ENCODE assay signal across 8 cellular contexts in genomic region chr4:49147143-49147542, GRCh38.
DNase-seq lines count a peak whose midpoint lies in the region; ATAC-seq, FAIRE-seq and TF ChIP-seq lines count a peak whose summit lies in the region.
"Not testable (repeated sequence)": the region's sequence is repeated elsewhere in the genome, so short reads cannot be mapped to it uniquely, and the experiment has no call there.

No MANE protein-coding gene starts in this region.

- POLR2A ChIA-PET in K562 (lab: Yijun Ruan, JAX), result not testable (repeated sequence)

- WGBS in K562 (ENCODE audit: insufficient coverage, low coverage, missing lambda C conversion rate), result under 1% methylated on average over 6 of the region's 7 CpGs
- WGBS in right lobe of liver (ENCODE audit: insufficient coverage, low coverage, low lambda C conversion rate, missing lambda C conversion rate), result 35% methylated on average over 7 of the region's 7 CpGs
- WGBS in aorta, 2 donors, result 64 to 68% methylated on average over 7 of the region's 7 CpGs

- intact Hi-C loops in K562 (cut with micrococcal nuclease); right lobe of liver (cut with DNase I); aorta (cut with DNase I): not testable (repeated sequence)

- H2AFZ ChIP-seq in K562 (ENCODE audit: low read depth, low read length), result not testable (repeated sequence)

- not testable (repeated sequence) for H3K27ac ChIP-seq in K562 (ENCODE audit: extremely low read depth, low read depth, low read length); right lobe of liver; aorta (ENCODE audit: low read depth in 1 of 2, low read length in 2 of 2)

- FAIRE-seq in K562 (lab: Jason Lieb, UNC), result not testable (repeated sequence)

- not testable (repeated sequence) for TF ChIP-seq RAD21 in K562 (CRISPR knock-in tag; conservative IDR thresholded peaks at IDR 0.05 in 1 of 2, IDR thresholded peaks at IDR 0.05 in 1 of 2)

- CTCF ChIA-PET in K562 (lab: Yijun Ruan, JAX; ENCODE audit: low intra/inter-chr PET ratio), result not testable (repeated sequence)

- H4K20me1 ChIP-seq in K562 (replicated peaks; ENCODE audit: control insufficient read depth, insufficient read depth, low read length), result not testable (repeated sequence)

- H3K9ac ChIP-seq in K562 (ENCODE audit: insufficient read depth in 1 of 2, low read depth in 2 of 2, low read length in 2 of 2), result not testable (repeated sequence)

- not testable (repeated sequence) for H3K27me3 ChIP-seq in K562 (ENCODE audit: control insufficient read depth in 2 of 2, insufficient read depth in 2 of 2, low read length in 2 of 2); right lobe of liver; aorta (ENCODE audit: control insufficient read depth in 1 of 2, insufficient read depth in 2 of 2, low read length in 1 of 2)

- not testable (repeated sequence) for H3K9me1 ChIP-seq in K562 (ENCODE audit: control insufficient read depth, insufficient read depth, low read length)

- not testable (repeated sequence) for TF ChIP-seq POLR2A in K562 (conservative IDR thresholded peaks at IDR 0.05); right lobe of liver (IDR thresholded peaks at IDR 0.05)

- H3K36me3 ChIP-seq in K562 (ENCODE audit: control insufficient read depth, insufficient read depth, low read length); right lobe of liver; aorta (ENCODE audit: control insufficient read depth in 1 of 2, insufficient read depth in 2 of 2, low read length in 1 of 2): not testable (repeated sequence)

- H3K79me2 ChIP-seq in K562 (ENCODE audit: control insufficient read depth, insufficient read depth, low read length), result not testable (repeated sequence)

- TF ChIP-seq EP300 in K562 (IDR thresholded peaks at IDR 0.05; ENCODE audit: low read length), result not testable (repeated sequence)

- not testable (repeated sequence) for H3K4me2 ChIP-seq in K562 (ENCODE audit: insufficient read depth, low read length)

- ATAC-seq in GM18858 (IDR thresholded peaks at IDR 0.05; ENCODE audit: unreplicated experiment) (peak; percentile 39), GM19468 (IDR thresholded peaks at IDR 0.05; ENCODE audit: extremely low read depth, unreplicated experiment) (peak; percentile 15), HG02623 (IDR thresholded peaks at IDR 0.05; ENCODE audit: unreplicated experiment) (peak; percentile 43), HG03095 (IDR thresholded peaks at IDR 0.05; ENCODE audit: unreplicated experiment) (peak; percentile 52), HG03571 (IDR thresholded peaks at IDR 0.05; ENCODE audit: unreplicated experiment) (peak; percentile 58), K562 (peak; percentile 72), right lobe of liver (peak; percentile 59 to 74 (median 66)), aorta (ENCODE audit: low FRiP score) (peak; percentile 89)

- DNase-seq in K562 (ENCODE audit: extremely low read depth in 1 of 4, low spot score in 3 of 4); right lobe of liver; aorta: not testable (repeated sequence)

- TF ChIP-seq CTCF in K562 (IDR thresholded peaks at IDR 0.05 in 2 of 3, conservative IDR thresholded peaks at IDR 0.05 in 1 of 3; ENCODE audit: insufficient read depth in 2 of 3, low read depth in 1 of 3, low read length in 3 of 3); right lobe of liver (IDR thresholded peaks at IDR 0.05): not testable (repeated sequence)

- BruUV-seq in K562 (replicated peaks; lab: Mats Ljungman, UMichigan), result not testable (repeated sequence)

- H3K4me3 ChIP-seq in K562; right lobe of liver; aorta (ENCODE audit: low read length in 2 of 2): not testable (repeated sequence)

- peaks cover 16% of the 10 kb centered on the region; the same call in 1 of the 2 replicates for H3K9me3 ChIP-seq in K562 (replicated peaks; ENCODE audit: control insufficient read depth, insufficient read depth, low read depth, low read length)
- peaks cover 0 to 10% (median 0%) of the 10 kb centered on the region in 4 donors for H3K9me3 ChIP-seq in right lobe of liver
- H3K9me3 ChIP-seq in aorta (ENCODE audit: control insufficient read depth, low read length), result not testable (repeated sequence)

- in situ Hi-C loops in K562 (cut with MboI), result not testable (repeated sequence)

- H3K4me1 ChIP-seq in K562 (replicated peaks in 1 of 2; ENCODE audit: control insufficient read depth in 2 of 2, insufficient read depth in 2 of 2, low read length in 2 of 2); right lobe of liver; aorta (ENCODE audit: control insufficient read depth in 1 of 2, insufficient read depth in 2 of 2, low read length in 2 of 2): not testable (repeated sequence)

Comparison
In these comparisons a context has a peak if more than half of its experiments do, and no peak if none do; other contexts are left out.
1. ATAC-seq: peak in every context shown above with its lines; median percentile 89 in aorta; 72 in K562; 66 in right lobe of liver; 58 in HG03571; 52 in HG03095; 43 in HG02623; 39 in GM18858; 15 in GM19468.